ENCODE assay signal across 8 cellular contexts in the genomic region with DNA sequence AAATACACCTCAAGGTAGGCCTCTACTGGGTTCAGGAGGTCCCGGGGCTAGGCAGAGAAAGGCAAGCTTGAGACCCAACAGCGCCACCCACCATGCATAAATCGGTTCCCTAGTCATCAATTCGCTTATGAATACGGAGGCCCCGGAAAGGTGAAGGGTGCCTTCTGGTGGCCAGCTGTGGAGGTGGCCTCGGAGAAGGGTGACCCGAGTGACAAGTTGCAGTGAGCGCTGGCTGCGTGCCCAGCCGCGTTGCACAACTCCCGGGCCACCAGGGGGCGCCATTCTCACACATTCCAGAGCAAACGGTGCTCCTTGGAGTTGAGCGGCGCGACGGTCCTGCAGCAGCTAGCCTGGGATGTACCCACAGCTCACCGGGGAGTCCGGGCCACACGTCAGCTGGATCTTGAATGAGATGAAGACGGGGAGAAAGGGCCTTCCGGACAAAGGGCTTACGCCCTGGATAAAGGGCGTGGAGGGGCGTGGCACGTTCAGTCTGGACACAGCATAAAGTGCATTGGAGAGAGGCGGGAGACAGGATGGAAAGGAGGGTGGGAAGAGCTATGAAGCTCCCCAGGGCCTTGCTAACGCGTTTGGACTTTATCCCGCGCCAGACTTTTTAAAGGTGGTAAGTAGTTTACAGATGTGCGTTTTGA.
DNase-seq lines count a peak whose midpoint lies in the region; ATAC-seq lines count a peak whose summit lies in the region.

No MANE protein-coding gene starts in this region.

- ATAC-seq in GM19035 (IDR thresholded peaks at IDR 0.05; ENCODE audit: unreplicated experiment) (peak; percentile 79), HG03354 (IDR thresholded peaks at IDR 0.05; ENCODE audit: poor library complexity, severe bottlenecking, unreplicated experiment) (peak; percentile 85)

- DNase-seq in Ammon's horn (ENCODE audit: low spot score) (peak; percentile 92), NCI-H446 (lab: John Stamatoyannopoulos, UW) (peak; percentile 39 to 86), cerebellar cortex (ENCODE audit: low spot score) (peak; percentile 91), kidney tubule cell (ENCODE audit: low spot score) (peak; percentile 99)
- peak; percentile 98 for DNase-seq in activated CD4-positive, CD25-positive, alpha-beta regulatory T cell treated with anti-CD3 and anti-CD28 coated beads, Interleukin-2, amount 50 U/mL, for 16 hours (ENCODE audit: low read depth, low spot score)
- peak; percentile 100 for DNase-seq in stimulated activated CD4-positive, alpha-beta T cell treated with anti-CD3 and anti-CD28 coated beads, Interleukin-2, amount 100 ng/mL, for 24 hours

Comparison
In these comparisons a context has a peak if more than half of its experiments do, and no peak if none do; other contexts are left out.
1. Peak in every context shown above with its lines: DNase-seq and ATAC-seq.